1 cellular context compared by ENCODE assay signal in the genomic region with DNA sequence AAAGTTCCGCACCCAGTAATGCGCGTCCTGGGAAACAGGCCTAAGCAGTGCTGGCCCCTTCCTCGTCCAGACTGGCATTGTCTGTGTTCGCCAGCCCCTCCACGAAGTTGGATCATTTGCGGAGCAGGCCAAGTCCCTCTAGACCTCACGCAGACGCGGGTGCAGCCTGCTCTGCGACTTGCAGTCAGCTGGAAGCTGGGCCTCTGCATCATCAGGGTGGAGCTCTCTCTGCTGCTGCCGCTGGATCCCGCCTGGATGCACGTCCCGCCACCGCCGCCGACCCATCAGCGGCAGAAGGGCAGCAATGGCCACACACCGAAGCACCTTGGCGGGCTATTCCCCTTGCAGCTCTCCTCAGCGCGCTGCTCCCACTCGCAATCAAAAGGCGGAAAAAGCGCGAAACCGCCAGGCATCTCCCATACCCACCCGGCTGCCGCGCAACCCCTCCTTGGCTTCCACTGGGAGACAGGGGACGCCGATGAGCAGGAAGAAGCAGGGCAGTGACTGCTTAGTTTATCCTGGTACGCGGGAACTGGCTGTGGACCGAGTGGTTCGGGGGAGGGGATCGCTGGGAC.
TF ChIP-seq lines count a peak whose summit lies in the region.

No MANE protein-coding gene starts in this region.

TF ChIP-seq in SK-N-SH, 30 proteins besides CTCF, POLR2A, EP300 and RAD21 (continued from another document):
- TF ChIP-seq, protein P1, sequence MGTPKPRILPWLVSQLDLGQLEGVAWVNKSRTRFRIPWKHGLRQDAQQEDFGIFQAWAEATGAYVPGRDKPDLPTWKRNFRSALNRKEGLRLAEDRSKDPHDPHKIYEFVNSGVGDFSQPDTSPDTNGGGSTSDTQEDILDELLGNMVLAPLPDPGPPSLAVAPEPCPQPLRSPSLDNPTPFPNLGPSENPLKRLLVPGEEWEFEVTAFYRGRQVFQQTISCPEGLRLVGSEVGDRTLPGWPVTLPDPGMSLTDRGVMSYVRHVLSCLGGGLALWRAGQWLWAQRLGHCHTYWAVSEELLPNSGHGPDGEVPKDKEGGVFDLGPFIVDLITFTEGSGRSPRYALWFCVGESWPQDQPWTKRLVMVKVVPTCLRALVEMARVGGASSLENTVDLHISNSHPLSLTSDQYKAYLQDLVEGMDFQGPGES (IDR thresholded peaks at IDR 0.05; ENCODE audit: low read depth, low read length), result no peak
- no peak for TF ChIP-seq GABPA (IDR thresholded peaks at IDR 0.05; ENCODE audit: low read depth)
- TF ChIP-seq MAX (IDR thresholded peaks at IDR 0.05; ENCODE audit: low read depth), result peak; percentile 60
- 0 out of 2 replicates have a peak, but pooled peaks have one; percentile 25 for TF ChIP-seq MXI1 (IDR thresholded peaks at IDR 0.05; ENCODE audit: low read depth, low read length)
- no peak for TF ChIP-seq FOSL2 (IDR thresholded peaks at IDR 0.05; ENCODE audit: borderline replicate concordance, low read depth)
- TF ChIP-seq REST (IDR thresholded peaks at IDR 0.05; ENCODE audit: low read depth, low read length), result no peak
- TF ChIP-seq, protein P2, sequence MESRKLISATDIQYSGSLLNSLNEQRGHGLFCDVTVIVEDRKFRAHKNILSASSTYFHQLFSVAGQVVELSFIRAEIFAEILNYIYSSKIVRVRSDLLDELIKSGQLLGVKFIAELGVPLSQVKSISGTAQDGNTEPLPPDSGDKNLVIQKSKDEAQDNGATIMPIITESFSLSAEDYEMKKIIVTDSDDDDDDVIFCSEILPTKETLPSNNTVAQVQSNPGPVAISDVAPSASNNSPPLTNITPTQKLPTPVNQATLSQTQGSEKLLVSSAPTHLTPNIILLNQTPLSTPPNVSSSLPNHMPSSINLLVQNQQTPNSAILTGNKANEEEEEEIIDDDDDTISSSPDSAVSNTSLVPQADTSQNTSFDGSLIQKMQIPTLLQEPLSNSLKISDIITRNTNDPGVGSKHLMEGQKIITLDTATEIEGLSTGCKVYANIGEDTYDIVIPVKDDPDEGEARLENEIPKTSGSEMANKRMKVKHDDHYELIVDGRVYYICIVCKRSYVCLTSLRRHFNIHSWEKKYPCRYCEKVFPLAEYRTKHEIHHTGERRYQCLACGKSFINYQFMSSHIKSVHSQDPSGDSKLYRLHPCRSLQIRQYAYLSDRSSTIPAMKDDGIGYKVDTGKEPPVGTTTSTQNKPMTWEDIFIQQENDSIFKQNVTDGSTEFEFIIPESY (IDR thresholded peaks at IDR 0.05; ENCODE audit: borderline replicate concordance, low read depth), result no peak
- no peak for TF ChIP-seq RXRA (IDR thresholded peaks at IDR 0.05; ENCODE audit: borderline replicate concordance, low read depth)
- no peak for TF ChIP-seq NRF1 (IDR thresholded peaks at IDR 0.05; ENCODE audit: low read depth, low read length)
- no peak for TF ChIP-seq RCOR1 (IDR thresholded peaks at IDR 0.05; ENCODE audit: low read length)
- no peak for TF ChIP-seq CHD2 (IDR thresholded peaks at IDR 0.05; ENCODE audit: low read length, partially characterized antibody)
- no peak for TF ChIP-seq TEAD4 (IDR thresholded peaks at IDR 0.05; ENCODE audit: borderline replicate concordance, insufficient read depth)
- TF ChIP-seq MEF2A (IDR thresholded peaks at IDR 0.05; ENCODE audit: borderline replicate concordance, low read depth), result no peak
- TF ChIP-seq TAF1 (IDR thresholded peaks at IDR 0.05; ENCODE audit: borderline replicate concordance, low read depth, low read length), result no peak
- 0 out of 2 replicates have a peak, but pooled peaks have one; percentile 1 for TF ChIP-seq SMC3 (IDR thresholded peaks at IDR 0.05; ENCODE audit: low read depth, low read length)
- TF ChIP-seq USF1 (IDR thresholded peaks at IDR 0.05; ENCODE audit: borderline replicate concordance, low read depth), result no peak
